8 cellular contexts compared by ENCODE assay signal in genomic region chr16:30761928-30762902, GRCh38. TPM values are rescaled to one million over a fixed set of nuclear protein-coding genes. Genes with fewer than 3 reads are reported as not detected.
DNase-seq lines count a peak whose midpoint lies in the region; ATAC-seq and TF ChIP-seq lines count a peak whose summit lies in the region.

TSS of gene CFAP119 (minus strand) at chr16:30762062. CDS start at chr16:30761748, 314 bp downstream.
TSS of gene RNF40 (plus strand) at chr16:30762322. CDS start at chr16:30762546, 224 bp downstream.

- intact Hi-C loops in activated CD4-positive, alpha-beta T cell treated with anti-CD3 and anti-CD28 coated beads, Interleukin-2, amount 10 ng/mL, durations not matched to agents 24 days and 14 days (cut with micrococcal nuclease) = loop anchor here (1.0 to 5.0 kb wide), 8 partner anchors 13 to 271 kb away; partner anchors contain the start of genes BCL7C, FBRS, PHKG2 and STX4
- intact Hi-C loops in left colon (cut with DNase I, micrococcal nuclease) = no loop called here

- peak within 1 kb of the TSS; percentile 77 to 93 (median 88) for H3K9ac ChIP-seq in BLaER1 treated with 17β-estradiol and CSF1 and Interleukin-3, amounts not matched to agents 10 nM and 100 nM

- peak within 1 kb of the TSS; percentile 65 to 86 (median 81) for H3K27ac ChIP-seq in BLaER1 treated with 17β-estradiol and CSF1 and Interleukin-3, amounts not matched to agents 10 nM and 100 nM
- H3K27ac ChIP-seq in coronary artery = peak within 1 kb of the TSS; percentile 90 to 97

- peaks cover 45 to 60% (median 52%) of the 10 kb centered on the region in 10 experiments for H3K4me1 ChIP-seq in BLaER1 treated with 17β-estradiol and CSF1 and Interleukin-3, amounts not matched to agents 10 nM and 100 nM

- H3K27ac Mint-ChIP-seq in activated CD4-positive, alpha-beta T cell treated with anti-CD3 and anti-CD28 coated beads, Interleukin-2, amount 10 ng/mL, durations not matched to agents 24 days and 14 days = peak within 1 kb of the TSS; percentile 83

- H3K9me3 ChIP-seq in BLaER1 treated with 17β-estradiol and CSF1 and Interleukin-3, amounts not matched to agents 10 nM and 100 nM (replicated peaks in 1 of 11) = no peaks in the 10 kb centered on the region

- peak within 1 kb of the TSS; percentile 90 to 100 (median 97) for H3K4me2 ChIP-seq in BLaER1 treated with 17β-estradiol and CSF1 and Interleukin-3, amounts not matched to agents 10 nM and 100 nM

- peaks cover 39% of the 10 kb centered on the region for H3K36me3 Mint-ChIP-seq in activated CD4-positive, alpha-beta T cell treated with anti-CD3 and anti-CD28 coated beads, Interleukin-2, amount 10 ng/mL, durations not matched to agents 24 days and 14 days (ENCODE audit: low read depth)

- H3K4me1 Mint-ChIP-seq in activated CD4-positive, alpha-beta T cell treated with anti-CD3 and anti-CD28 coated beads, Interleukin-2, amount 10 ng/mL, durations not matched to agents 24 days and 14 days = peaks cover 22% of the 10 kb centered on the region

- peak within 1 kb of the TSS; percentile 97 for H3K4me3 Mint-ChIP-seq in activated CD4-positive, alpha-beta T cell treated with anti-CD3 and anti-CD28 coated beads, Interleukin-2, amount 10 ng/mL, durations not matched to agents 24 days and 14 days

- peaks cover 47 to 72% (median 58%) of the 10 kb centered on the region in 11 experiments for H3K36me3 ChIP-seq in BLaER1 treated with 17β-estradiol and CSF1 and Interleukin-3, amounts not matched to agents 10 nM and 100 nM

- no peaks in the 10 kb centered on the region for H3K27me3 Mint-ChIP-seq in activated CD4-positive, alpha-beta T cell treated with anti-CD3 and anti-CD28 coated beads, Interleukin-2, amount 10 ng/mL, durations not matched to agents 24 days and 14 days

- DNase-seq in NCI-H526 (lab: John Stamatoyannopoulos, UW) (peak; percentile 97), coronary artery (ENCODE audit: low spot score) (peak; percentile 98), left colon (peak; percentile 95 to 97)
- peak; percentile 99 for DNase-seq in activated CD4-positive, alpha-beta T cell treated with anti-CD3 and anti-CD28 coated beads, Interleukin-2, amount 10 ng/mL, durations not matched to agents 24 days and 14 days
- peak; percentile 74 to 82 for DNase-seq in stimulated activated CD4-positive, alpha-beta T cell treated with anti-CD3 and anti-CD28 coated beads, Interleukin-1b, Interleukin-23, amount 100 ng/mL, for 4 hours (ENCODE audit: low read depth in 2 of 2)

- no peak for TF ChIP-seq CTCF in coronary artery (IDR thresholded peaks at IDR 0.05)

- H4K20me1 ChIP-seq in BLaER1 treated with 17β-estradiol and CSF1 and Interleukin-3, amounts not matched to agents 10 nM and 100 nM = peaks cover 0 to 44% (median 26%) of the 10 kb centered on the region in 11 experiments; a peak in 15 of 22 replicates

- H3K9me3 Mint-ChIP-seq in activated CD4-positive, alpha-beta T cell treated with anti-CD3 and anti-CD28 coated beads, Interleukin-2, amount 10 ng/mL, durations not matched to agents 24 days and 14 days = no peaks in the 10 kb centered on the region

- no peaks in the 10 kb centered on the region for H3K27me3 ChIP-seq in BLaER1 treated with 17β-estradiol and CSF1 and Interleukin-3, amounts not matched to agents 10 nM and 100 nM

- H3K4me3 ChIP-seq in BLaER1 treated with 17β-estradiol and CSF1 and Interleukin-3, amounts not matched to agents 10 nM and 100 nM = peak within 1 kb of the TSS; percentile 68 to 96 (median 88)
- H3K4me3 ChIP-seq in coronary artery = peak within 1 kb of the TSS; percentile 92

- ATAC-seq in GM19328 (IDR thresholded peaks at IDR 0.05; ENCODE audit: unreplicated experiment) (peak; percentile 87), HG03469 (IDR thresholded peaks at IDR 0.05; ENCODE audit: unreplicated experiment) (peak; percentile 66), left colon (peak; percentile 93)

RNA-seq across cellular contexts. Expression of gene CFAP119, which starts in this region (rescaled TPM):
- 4.0 and 4.2 TPM in 2 replicates for total RNA-seq in activated CD4-positive, alpha-beta T cell treated with anti-CD3 and anti-CD28 coated beads, Interleukin-2, amount 10 ng/mL, durations not matched to agents 24 days and 14 days
- total RNA-seq in left colon = 1 to 10 TPM; 5.9 to 7.8 TPM

RNA-seq across cellular contexts. Expression of gene RNF40, which starts in this region (rescaled TPM):
- total RNA-seq in activated CD4-positive, alpha-beta T cell treated with anti-CD3 and anti-CD28 coated beads, Interleukin-2, amount 10 ng/mL, durations not matched to agents 24 days and 14 days = 95.4 and 100 TPM in 2 replicates
- 10 to 100 TPM; 82.9 to 99.8 TPM for total RNA-seq in left colon

Comparison
In these comparisons a context has a peak if more than half of its experiments do, and no peak if none do; other contexts are left out.
1. Peak in every context shown above with its lines: DNase-seq, ATAC-seq, H3K4me3 ChIP-seq and H3K27ac ChIP-seq.